ENCODE assay signal across 18 cellular contexts in genomic region chr12:130576286-130576933, GRCh38.
DNase-seq lines count a peak whose midpoint lies in the region; ATAC-seq lines count a peak whose summit lies in the region.
"Had no signal": no experiment of that assay in that cellular context is flagged by ENCODE, and none has a peak within 500 bp of the region (broad histone marks: within the 10 kb centered on the region; RNA-seq: fewer than 3 reads in every experiment).

No MANE protein-coding gene starts in this region.

- intact Hi-C loops in head of caudate nucleus (cut with DNase I) = no loop called here

- DNase-seq in DMS153 (lab: John Stamatoyannopoulos, UW) (peak; percentile 25), DMS153 treated with DMSO at 0.1 percent for 48 hours (lab: John Stamatoyannopoulos, UW; ENCODE audit: unreplicated experiment) (no peak), NCI-H2171 (lab: John Stamatoyannopoulos, UW) (peak; percentile 85), SK-N-DZ (ENCODE audit: low spot score) (peak; percentile 55), occipital lobe (lab: John Stamatoyannopoulos, UW) (peak; percentile 43), head of caudate nucleus (no peak), islet precursor cell (no peak)
- DNase-seq: activated CD4-positive, alpha-beta T cell treated with anti-CD3 and anti-CD28 coated beads for 4 hours; activated gamma-delta T cell; foreskin keratinocyte; left cardiac atrium; mesenchymal stem cell; natural killer cell; NCI-H1436; NCI-H774; psoas muscle; SW 1271 had no signal

- ATAC-seq in GM21360 (IDR thresholded peaks at IDR 0.05; ENCODE audit: unreplicated experiment) = no peak
- ATAC-seq: foreskin keratinocyte, left cardiac atrium, natural killer cell, psoas muscle had no signal

Comparison
In these comparisons a context has a peak if more than half of its experiments do, and no peak if none do; other contexts are left out.
1. DNase-seq: peak in DMS153 (single experiment), NCI-H2171 (single experiment), SK-N-DZ (single experiment) and occipital lobe (single experiment); none in DMS153 treated with DMSO at 0.1 percent for 48 hours (single experiment), head of caudate nucleus (0 of 42) and islet precursor cell (single experiment).